In the genomic region with DNA sequence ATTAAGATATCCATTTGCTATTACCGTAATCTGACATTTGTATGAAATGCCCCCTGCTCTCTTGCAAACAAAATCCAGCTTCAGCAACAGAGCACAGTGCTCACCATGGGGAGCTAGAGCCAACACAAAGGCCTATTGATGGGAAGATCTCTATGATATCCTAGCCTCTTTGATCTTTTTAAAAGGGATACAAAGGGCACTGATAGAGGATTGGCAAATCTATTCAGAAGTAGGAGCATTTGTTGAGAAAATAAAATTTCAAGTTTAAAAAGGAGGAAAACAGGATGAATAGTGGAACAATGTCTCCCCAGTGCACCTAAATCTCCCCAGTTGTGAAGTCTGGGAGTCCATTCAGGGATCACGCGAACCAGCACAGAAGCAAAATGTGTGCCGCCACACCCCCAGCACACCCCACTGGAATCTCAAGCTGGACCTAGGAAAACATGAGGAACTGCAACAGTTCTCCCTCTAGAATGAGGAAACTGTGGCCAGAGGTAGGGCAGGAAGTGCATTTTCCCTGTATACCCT, we compare ENCODE assay signal across 1 cellular context.
TF ChIP-seq lines count a peak whose summit lies in the region.

No MANE protein-coding gene starts in this region.

TF ChIP-seq in HepG2, 621 proteins besides CTCF, POLR2A, EP300 and RAD21 (continued from another document and continues in another):
- TF ChIP-seq, protein P1, sequence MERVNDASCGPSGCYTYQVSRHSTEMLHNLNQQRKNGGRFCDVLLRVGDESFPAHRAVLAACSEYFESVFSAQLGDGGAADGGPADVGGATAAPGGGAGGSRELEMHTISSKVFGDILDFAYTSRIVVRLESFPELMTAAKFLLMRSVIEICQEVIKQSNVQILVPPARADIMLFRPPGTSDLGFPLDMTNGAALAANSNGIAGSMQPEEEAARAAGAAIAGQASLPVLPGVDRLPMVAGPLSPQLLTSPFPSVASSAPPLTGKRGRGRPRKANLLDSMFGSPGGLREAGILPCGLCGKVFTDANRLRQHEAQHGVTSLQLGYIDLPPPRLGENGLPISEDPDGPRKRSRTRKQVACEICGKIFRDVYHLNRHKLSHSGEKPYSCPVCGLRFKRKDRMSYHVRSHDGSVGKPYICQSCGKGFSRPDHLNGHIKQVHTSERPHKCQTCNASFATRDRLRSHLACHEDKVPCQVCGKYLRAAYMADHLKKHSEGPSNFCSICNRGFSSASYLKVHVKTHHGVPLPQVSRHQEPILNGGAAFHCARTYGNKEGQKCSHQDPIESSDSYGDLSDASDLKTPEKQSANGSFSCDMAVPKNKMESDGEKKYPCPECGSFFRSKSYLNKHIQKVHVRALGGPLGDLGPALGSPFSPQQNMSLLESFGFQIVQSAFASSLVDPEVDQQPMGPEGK (CRISPR knock-in tag; IDR thresholded peaks at IDR 0.05), result peak; percentile 91
- TF ChIP-seq SIN3B (IDR thresholded peaks at IDR 0.05; ENCODE audit: low read length), result no peak
- no peak for TF ChIP-seq MLLT10 (CRISPR knock-in tag; IDR thresholded peaks at IDR 0.05)
- TF ChIP-seq, protein P2, sequence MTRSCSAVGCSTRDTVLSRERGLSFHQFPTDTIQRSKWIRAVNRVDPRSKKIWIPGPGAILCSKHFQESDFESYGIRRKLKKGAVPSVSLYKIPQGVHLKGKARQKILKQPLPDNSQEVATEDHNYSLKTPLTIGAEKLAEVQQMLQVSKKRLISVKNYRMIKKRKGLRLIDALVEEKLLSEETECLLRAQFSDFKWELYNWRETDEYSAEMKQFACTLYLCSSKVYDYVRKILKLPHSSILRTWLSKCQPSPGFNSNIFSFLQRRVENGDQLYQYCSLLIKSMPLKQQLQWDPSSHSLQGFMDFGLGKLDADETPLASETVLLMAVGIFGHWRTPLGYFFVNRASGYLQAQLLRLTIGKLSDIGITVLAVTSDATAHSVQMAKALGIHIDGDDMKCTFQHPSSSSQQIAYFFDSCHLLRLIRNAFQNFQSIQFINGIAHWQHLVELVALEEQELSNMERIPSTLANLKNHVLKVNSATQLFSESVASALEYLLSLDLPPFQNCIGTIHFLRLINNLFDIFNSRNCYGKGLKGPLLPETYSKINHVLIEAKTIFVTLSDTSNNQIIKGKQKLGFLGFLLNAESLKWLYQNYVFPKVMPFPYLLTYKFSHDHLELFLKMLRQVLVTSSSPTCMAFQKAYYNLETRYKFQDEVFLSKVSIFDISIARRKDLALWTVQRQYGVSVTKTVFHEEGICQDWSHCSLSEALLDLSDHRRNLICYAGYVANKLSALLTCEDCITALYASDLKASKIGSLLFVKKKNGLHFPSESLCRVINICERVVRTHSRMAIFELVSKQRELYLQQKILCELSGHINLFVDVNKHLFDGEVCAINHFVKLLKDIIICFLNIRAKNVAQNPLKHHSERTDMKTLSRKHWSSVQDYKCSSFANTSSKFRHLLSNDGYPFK (CRISPR knock-in tag; IDR thresholded peaks at IDR 0.05; ENCODE audit: borderline replicate concordance), result no peak
- no peak for TF ChIP-seq ZNF256 (CRISPR knock-in tag; conservative IDR thresholded peaks at IDR 0.05)
- TF ChIP-seq MYNN (CRISPR knock-in tag; IDR thresholded peaks at IDR 0.05; ENCODE audit: low read depth), result no peak
- TF ChIP-seq, protein P3, sequence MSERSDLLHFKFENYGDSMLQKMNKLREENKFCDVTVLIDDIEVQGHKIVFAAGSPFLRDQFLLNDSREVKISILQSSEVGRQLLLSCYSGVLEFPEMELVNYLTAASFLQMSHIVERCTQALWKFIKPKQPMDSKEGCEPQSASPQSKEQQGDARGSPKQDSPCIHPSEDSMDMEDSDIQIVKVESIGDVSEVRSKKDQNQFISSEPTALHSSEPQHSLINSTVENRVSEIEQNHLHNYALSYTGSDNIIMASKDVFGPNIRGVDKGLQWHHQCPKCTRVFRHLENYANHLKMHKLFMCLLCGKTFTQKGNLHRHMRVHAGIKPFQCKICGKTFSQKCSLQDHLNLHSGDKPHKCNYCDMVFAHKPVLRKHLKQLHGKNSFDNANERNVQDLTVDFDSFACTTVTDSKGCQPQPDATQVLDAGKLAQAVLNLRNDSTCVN (CRISPR knock-in tag; IDR thresholded peaks at IDR 0.05; ENCODE audit: borderline replicate concordance), result peak; percentile 68; the same call in 1 of the 2 replicates
- no peak for TF ChIP-seq SOX6 (IDR thresholded peaks at IDR 0.05)
- peak; percentile 94 for TF ChIP-seq SOX6 (CRISPR knock-in tag; IDR thresholded peaks at IDR 0.05)
- TF ChIP-seq, protein P4, sequence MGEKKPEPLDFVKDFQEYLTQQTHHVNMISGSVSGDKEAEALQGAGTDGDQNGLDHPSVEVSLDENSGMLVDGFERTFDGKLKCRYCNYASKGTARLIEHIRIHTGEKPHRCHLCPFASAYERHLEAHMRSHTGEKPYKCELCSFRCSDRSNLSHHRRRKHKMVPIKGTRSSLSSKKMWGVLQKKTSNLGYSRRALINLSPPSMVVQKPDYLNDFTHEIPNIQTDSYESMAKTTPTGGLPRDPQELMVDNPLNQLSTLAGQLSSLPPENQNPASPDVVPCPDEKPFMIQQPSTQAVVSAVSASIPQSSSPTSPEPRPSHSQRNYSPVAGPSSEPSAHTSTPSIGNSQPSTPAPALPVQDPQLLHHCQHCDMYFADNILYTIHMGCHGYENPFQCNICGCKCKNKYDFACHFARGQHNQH (CRISPR knock-in tag; IDR thresholded peaks at IDR 0.05), result peak; percentile 47; the same call in 1 of the 2 replicates
- TF ChIP-seq ATF1 (CRISPR knock-in tag; IDR thresholded peaks at IDR 0.05), result peak; percentile 42
- TF ChIP-seq, protein P5, sequence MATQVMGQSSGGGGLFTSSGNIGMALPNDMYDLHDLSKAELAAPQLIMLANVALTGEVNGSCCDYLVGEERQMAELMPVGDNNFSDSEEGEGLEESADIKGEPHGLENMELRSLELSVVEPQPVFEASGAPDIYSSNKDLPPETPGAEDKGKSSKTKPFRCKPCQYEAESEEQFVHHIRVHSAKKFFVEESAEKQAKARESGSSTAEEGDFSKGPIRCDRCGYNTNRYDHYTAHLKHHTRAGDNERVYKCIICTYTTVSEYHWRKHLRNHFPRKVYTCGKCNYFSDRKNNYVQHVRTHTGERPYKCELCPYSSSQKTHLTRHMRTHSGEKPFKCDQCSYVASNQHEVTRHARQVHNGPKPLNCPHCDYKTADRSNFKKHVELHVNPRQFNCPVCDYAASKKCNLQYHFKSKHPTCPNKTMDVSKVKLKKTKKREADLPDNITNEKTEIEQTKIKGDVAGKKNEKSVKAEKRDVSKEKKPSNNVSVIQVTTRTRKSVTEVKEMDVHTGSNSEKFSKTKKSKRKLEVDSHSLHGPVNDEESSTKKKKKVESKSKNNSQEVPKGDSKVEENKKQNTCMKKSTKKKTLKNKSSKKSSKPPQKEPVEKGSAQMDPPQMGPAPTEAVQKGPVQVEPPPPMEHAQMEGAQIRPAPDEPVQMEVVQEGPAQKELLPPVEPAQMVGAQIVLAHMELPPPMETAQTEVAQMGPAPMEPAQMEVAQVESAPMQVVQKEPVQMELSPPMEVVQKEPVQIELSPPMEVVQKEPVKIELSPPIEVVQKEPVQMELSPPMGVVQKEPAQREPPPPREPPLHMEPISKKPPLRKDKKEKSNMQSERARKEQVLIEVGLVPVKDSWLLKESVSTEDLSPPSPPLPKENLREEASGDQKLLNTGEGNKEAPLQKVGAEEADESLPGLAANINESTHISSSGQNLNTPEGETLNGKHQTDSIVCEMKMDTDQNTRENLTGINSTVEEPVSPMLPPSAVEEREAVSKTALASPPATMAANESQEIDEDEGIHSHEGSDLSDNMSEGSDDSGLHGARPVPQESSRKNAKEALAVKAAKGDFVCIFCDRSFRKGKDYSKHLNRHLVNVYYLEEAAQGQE (IDR thresholded peaks at IDR 0.05; ENCODE audit: borderline replicate concordance in 1 of 2, low read depth in 1 of 2, low read length in 2 of 2), result no peak
- TF ChIP-seq HDAC2 (CRISPR knock-in tag; IDR thresholded peaks at IDR 0.05), result peak; percentile 74
- 0 out of 2 replicates have a peak, but pooled peaks have one; percentile 47 for TF ChIP-seq NFIC (IDR thresholded peaks at IDR 0.05; ENCODE audit: low read length)
- TF ChIP-seq, protein P6, sequence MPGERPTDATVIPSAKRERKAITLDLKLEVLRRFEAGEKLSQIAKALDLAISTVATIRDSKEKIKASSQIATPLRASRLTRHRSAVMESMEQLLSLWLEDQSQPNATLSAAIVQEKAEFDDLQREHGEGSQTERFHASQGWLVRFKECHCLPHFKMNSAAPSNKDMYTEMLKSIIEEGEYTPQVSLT (CRISPR knock-in tag; IDR thresholded peaks at IDR 0.05; ENCODE audit: borderline replicate concordance, low read depth), result no peak
- TF ChIP-seq BRD4 (CRISPR knock-in tag; IDR thresholded peaks at IDR 0.05), result 0 out of 2 replicates have a peak, but pooled peaks have one; percentile 25
- TF ChIP-seq SAP130 (CRISPR knock-in tag; IDR thresholded peaks at IDR 0.05; ENCODE audit: low read depth), result peak; percentile 63
- TF ChIP-seq ZNF761 (CRISPR knock-in tag; conservative IDR thresholded peaks at IDR 0.05), result no peak
- TF ChIP-seq ZNF616 (CRISPR knock-in tag; IDR thresholded peaks at IDR 0.05; ENCODE audit: low read depth), result no peak
- TF ChIP-seq, protein P7, sequence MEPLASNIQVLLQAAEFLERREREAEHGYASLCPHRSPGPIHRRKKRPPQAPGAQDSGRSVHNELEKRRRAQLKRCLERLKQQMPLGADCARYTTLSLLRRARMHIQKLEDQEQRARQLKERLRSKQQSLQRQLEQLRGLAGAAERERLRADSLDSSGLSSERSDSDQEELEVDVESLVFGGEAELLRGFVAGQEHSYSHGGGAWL (CRISPR knock-in tag; IDR thresholded peaks at IDR 0.05), result no peak
- no peak for TF ChIP-seq FIP1L1 (IDR thresholded peaks at IDR 0.05; ENCODE audit: borderline replicate concordance, insufficient read depth, low read depth, low read length)
- TF ChIP-seq, protein P8, sequence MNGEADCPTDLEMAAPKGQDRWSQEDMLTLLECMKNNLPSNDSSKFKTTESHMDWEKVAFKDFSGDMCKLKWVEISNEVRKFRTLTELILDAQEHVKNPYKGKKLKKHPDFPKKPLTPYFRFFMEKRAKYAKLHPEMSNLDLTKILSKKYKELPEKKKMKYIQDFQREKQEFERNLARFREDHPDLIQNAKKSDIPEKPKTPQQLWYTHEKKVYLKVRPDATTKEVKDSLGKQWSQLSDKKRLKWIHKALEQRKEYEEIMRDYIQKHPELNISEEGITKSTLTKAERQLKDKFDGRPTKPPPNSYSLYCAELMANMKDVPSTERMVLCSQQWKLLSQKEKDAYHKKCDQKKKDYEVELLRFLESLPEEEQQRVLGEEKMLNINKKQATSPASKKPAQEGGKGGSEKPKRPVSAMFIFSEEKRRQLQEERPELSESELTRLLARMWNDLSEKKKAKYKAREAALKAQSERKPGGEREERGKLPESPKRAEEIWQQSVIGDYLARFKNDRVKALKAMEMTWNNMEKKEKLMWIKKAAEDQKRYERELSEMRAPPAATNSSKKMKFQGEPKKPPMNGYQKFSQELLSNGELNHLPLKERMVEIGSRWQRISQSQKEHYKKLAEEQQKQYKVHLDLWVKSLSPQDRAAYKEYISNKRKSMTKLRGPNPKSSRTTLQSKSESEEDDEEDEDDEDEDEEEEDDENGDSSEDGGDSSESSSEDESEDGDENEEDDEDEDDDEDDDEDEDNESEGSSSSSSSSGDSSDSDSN (CRISPR knock-in tag; IDR thresholded peaks at IDR 0.05), result 0 out of 2 replicates have a peak, but pooled peaks have one; percentile 11
- peak; percentile 54; the same call in 1 of the 2 replicates for TF ChIP-seq MIXL1 (CRISPR knock-in tag; IDR thresholded peaks at IDR 0.05)
- no peak for TF ChIP-seq ZNF766 (CRISPR knock-in tag; IDR thresholded peaks at IDR 0.05; ENCODE audit: borderline replicate concordance)
- no peak for TF ChIP-seq ZNF329 (CRISPR knock-in tag; IDR thresholded peaks at IDR 0.05; ENCODE audit: low read depth)
- peak; percentile 78 for TF ChIP-seq SOX13 (IDR thresholded peaks at IDR 0.05)
- peak in 1 of 2 experiments; percentile 90; a peak in 2 of 4 replicates for TF ChIP-seq SOX13 (CRISPR knock-in tag; conservative IDR thresholded peaks at IDR 0.05 in 1 of 2, IDR thresholded peaks at IDR 0.05 in 1 of 2)
- TF ChIP-seq NPAS2 (CRISPR knock-in tag; IDR thresholded peaks at IDR 0.05; ENCODE audit: borderline replicate concordance), result no peak
- TF ChIP-seq HNF4A (CRISPR knock-in tag; IDR thresholded peaks at IDR 0.05), result peak; percentile 69
- TF ChIP-seq, protein P9, sequence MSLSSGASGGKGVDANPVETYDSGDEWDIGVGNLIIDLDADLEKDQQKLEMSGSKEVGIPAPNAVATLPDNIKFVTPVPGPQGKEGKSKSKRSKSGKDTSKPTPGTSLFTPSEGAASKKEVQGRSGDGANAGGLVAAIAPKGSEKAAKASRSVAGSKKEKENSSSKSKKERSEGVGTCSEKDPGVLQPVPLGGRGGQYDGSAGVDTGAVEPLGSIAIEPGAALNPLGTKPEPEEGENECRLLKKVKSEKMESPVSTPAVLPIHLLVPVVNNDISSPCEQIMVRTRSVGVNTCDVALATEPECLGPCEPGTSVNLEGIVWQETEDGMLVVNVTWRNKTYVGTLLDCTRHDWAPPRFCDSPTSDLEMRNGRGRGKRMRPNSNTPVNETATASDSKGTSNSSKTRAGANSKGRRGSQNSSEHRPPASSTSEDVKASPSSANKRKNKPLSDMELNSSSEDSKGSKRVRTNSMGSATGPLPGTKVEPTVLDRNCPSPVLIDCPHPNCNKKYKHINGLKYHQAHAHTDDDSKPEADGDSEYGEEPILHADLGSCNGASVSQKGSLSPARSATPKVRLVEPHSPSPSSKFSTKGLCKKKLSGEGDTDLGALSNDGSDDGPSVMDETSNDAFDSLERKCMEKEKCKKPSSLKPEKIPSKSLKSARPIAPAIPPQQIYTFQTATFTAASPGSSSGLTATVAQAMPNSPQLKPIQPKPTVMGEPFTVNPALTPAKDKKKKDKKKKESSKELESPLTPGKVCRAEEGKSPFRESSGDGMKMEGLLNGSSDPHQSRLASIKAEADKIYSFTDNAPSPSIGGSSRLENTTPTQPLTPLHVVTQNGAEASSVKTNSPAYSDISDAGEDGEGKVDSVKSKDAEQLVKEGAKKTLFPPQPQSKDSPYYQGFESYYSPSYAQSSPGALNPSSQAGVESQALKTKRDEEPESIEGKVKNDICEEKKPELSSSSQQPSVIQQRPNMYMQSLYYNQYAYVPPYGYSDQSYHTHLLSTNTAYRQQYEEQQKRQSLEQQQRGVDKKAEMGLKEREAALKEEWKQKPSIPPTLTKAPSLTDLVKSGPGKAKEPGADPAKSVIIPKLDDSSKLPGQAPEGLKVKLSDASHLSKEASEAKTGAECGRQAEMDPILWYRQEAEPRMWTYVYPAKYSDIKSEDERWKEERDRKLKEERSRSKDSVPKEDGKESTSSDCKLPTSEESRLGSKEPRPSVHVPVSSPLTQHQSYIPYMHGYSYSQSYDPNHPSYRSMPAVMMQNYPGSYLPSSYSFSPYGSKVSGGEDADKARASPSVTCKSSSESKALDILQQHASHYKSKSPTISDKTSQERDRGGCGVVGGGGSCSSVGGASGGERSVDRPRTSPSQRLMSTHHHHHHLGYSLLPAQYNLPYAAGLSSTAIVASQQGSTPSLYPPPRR (CRISPR knock-in tag; IDR thresholded peaks at IDR 0.05; ENCODE audit: borderline replicate concordance), result peak; percentile 33; the same call in 1 of the 2 replicates
- TF ChIP-seq, protein P10, sequence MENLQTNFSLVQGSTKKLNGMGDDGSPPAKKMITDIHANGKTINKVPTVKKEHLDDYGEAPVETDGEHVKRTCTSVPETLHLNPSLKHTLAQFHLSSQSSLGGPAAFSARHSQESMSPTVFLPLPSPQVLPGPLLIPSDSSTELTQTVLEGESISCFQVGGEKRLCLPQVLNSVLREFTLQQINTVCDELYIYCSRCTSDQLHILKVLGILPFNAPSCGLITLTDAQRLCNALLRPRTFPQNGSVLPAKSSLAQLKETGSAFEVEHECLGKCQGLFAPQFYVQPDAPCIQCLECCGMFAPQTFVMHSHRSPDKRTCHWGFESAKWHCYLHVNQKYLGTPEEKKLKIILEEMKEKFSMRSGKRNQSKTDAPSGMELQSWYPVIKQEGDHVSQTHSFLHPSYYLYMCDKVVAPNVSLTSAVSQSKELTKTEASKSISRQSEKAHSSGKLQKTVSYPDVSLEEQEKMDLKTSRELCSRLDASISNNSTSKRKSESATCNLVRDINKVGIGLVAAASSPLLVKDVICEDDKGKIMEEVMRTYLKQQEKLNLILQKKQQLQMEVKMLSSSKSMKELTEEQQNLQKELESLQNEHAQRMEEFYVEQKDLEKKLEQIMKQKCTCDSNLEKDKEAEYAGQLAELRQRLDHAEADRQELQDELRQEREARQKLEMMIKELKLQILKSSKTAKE (CRISPR knock-in tag; IDR thresholded peaks at IDR 0.05; ENCODE audit: borderline replicate concordance), result no peak
